Comparison of ENCODE assay signal across 10 cellular contexts in the genomic region with DNA sequence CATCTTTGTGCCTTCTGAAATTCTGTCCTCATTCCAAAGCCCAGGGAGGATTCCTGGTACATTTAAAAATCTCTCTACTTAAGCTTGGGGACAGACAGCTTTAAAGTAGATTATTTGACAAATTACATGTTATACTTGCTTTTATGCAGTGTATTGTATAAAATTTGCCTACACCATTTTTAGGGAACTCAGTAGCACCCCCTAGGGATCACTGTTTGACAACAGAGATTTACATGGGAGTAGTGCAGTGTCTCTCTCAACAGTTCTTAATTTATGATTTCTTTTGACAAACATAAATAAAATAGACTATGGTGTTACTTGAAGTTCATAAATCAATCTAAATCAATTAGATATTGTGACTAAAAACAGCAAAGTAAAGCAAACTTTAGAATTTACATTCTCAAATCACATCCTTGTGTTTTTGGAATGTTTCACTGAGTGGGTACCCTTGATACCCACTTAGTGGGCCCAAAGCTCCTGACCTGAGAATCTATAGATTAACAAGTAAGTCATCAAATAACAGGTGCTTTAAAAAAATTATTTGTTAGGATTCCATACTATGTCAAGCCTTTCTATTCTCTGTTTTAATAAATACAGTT.
DNase-seq lines count a peak whose midpoint lies in the region; ATAC-seq, FAIRE-seq and TF ChIP-seq lines count a peak whose summit lies in the region.
"Had no signal": no experiment of that assay in that cellular context is flagged by ENCODE, and none has a peak within 500 bp of the region (broad histone marks: within the 10 kb centered on the region; RNA-seq: fewer than 3 reads in every experiment).

No MANE protein-coding gene starts in this region.

- peak; percentile 80 for FAIRE-seq in D721Med (lab: Jason Lieb, UNC)

- intact Hi-C loops in right lobe of liver (cut with DNase I) = no loop called here

- H3K4me1 ChIP-seq in right lobe of liver = no peaks in the 10 kb centered on the region

- no peak for DNase-seq in D721Med (ENCODE audit: insufficient read length, low spot score)
- DNase-seq in WERI-Rb-1 = peak; percentile 31
- no peak for DNase-seq in right lobe of liver
- DNase-seq in NK-92 treated with Interleukin-12 subunit alpha and Interleukin-12 subunit beta, amount 100 ng/mL, for 24 hours (lab: John Stamatoyannopoulos, UW) = no peak
- DNase-seq: GOT3; stimulated activated CD4-positive, alpha-beta T cell treated with anti-CD3 and anti-CD28 coated beads, Interleukin-4, amount 100 ng/mL, for 1 hour had no signal

- no peak overlapping the region for H3K4me3 ChIP-seq in WERI-Rb-1 (ENCODE audit: low read depth, low read length)
- no peak overlapping the region for H3K4me3 ChIP-seq in right lobe of liver

- H3K9me3 ChIP-seq in WERI-Rb-1 (ENCODE audit: severe bottlenecking) = peaks cover 24% of the 10 kb centered on the region
- H3K9me3 ChIP-seq in right lobe of liver = no peaks in the 10 kb centered on the region

- TF ChIP-seq CTCF in D721Med (IDR thresholded peaks at IDR 0.05; ENCODE audit: insufficient read depth, missing control alignments) = peak; percentile 47
- TF ChIP-seq CTCF in WERI-Rb-1 (IDR thresholded peaks at IDR 0.05; ENCODE audit: low read depth, low read length) = peak; percentile 39; the same call in 1 of the 2 replicates
- peak; percentile 10 to 40 (median 21) for TF ChIP-seq CTCF in right lobe of liver (IDR thresholded peaks at IDR 0.05)

- no peak for TF ChIP-seq EP300 in Ishikawa (IDR thresholded peaks at IDR 0.05; ENCODE audit: borderline replicate concordance)

- H3K27ac ChIP-seq in WERI-Rb-1 (peak overlapping the region; percentile 88), right lobe of liver (no peak overlapping the region)

- TF ChIP-seq POLR2A in right lobe of liver (IDR thresholded peaks at IDR 0.05) = no peak

- H3K36me3 ChIP-seq in WERI-Rb-1 (no peaks in the 10 kb centered on the region; the same call in 1 of the 2 replicates), right lobe of liver (no peaks in the 10 kb centered on the region)

- H3K27me3 ChIP-seq in WERI-Rb-1 (ENCODE audit: insufficient read depth, low read depth, severe bottlenecking) = no peaks in the 10 kb centered on the region
- no peaks in the 10 kb centered on the region for H3K27me3 ChIP-seq in right lobe of liver

- ATAC-seq in right lobe of liver = no peak
- no peak for ATAC-seq in HG02870 (IDR thresholded peaks at IDR 0.05; ENCODE audit: unreplicated experiment)
- ATAC-seq in HG03108 (IDR thresholded peaks at IDR 0.05; ENCODE audit: unreplicated experiment) = no peak
- no peak for ATAC-seq in HG03460 (IDR thresholded peaks at IDR 0.05; ENCODE audit: unreplicated experiment)

- peak; percentile 38; the same call in 1 of the 2 replicates for TF ChIP-seq RAD21 in Ishikawa (IDR thresholded peaks at IDR 0.05; ENCODE audit: low read depth)

TF ChIP-seq in Ishikawa, 13 proteins besides CTCF, POLR2A, EP300 and RAD21:
- TF ChIP-seq, protein P1, sequence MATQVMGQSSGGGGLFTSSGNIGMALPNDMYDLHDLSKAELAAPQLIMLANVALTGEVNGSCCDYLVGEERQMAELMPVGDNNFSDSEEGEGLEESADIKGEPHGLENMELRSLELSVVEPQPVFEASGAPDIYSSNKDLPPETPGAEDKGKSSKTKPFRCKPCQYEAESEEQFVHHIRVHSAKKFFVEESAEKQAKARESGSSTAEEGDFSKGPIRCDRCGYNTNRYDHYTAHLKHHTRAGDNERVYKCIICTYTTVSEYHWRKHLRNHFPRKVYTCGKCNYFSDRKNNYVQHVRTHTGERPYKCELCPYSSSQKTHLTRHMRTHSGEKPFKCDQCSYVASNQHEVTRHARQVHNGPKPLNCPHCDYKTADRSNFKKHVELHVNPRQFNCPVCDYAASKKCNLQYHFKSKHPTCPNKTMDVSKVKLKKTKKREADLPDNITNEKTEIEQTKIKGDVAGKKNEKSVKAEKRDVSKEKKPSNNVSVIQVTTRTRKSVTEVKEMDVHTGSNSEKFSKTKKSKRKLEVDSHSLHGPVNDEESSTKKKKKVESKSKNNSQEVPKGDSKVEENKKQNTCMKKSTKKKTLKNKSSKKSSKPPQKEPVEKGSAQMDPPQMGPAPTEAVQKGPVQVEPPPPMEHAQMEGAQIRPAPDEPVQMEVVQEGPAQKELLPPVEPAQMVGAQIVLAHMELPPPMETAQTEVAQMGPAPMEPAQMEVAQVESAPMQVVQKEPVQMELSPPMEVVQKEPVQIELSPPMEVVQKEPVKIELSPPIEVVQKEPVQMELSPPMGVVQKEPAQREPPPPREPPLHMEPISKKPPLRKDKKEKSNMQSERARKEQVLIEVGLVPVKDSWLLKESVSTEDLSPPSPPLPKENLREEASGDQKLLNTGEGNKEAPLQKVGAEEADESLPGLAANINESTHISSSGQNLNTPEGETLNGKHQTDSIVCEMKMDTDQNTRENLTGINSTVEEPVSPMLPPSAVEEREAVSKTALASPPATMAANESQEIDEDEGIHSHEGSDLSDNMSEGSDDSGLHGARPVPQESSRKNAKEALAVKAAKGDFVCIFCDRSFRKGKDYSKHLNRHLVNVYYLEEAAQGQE (IDR thresholded peaks at IDR 0.05; ENCODE audit: low read depth) = no peak
- no peak for TF ChIP-seq NFIC (IDR thresholded peaks at IDR 0.05)
- TF ChIP-seq YY1 (IDR thresholded peaks at IDR 0.05; ENCODE audit: low read depth) = no peak
- no peak for TF ChIP-seq ZBTB7A (IDR thresholded peaks at IDR 0.05; ENCODE audit: low read depth)
- TF ChIP-seq EGR1 (IDR thresholded peaks at IDR 0.05) = no peak
- no peak for TF ChIP-seq TCF12 (IDR thresholded peaks at IDR 0.05; ENCODE audit: low read depth)
- no peak for TF ChIP-seq FOXM1 (IDR thresholded peaks at IDR 0.05; ENCODE audit: borderline replicate concordance, low read depth)
- TF ChIP-seq TAF1 (IDR thresholded peaks at IDR 0.05; ENCODE audit: low read depth) = no peak
- no peak for TF ChIP-seq CEBPB (IDR thresholded peaks at IDR 0.05)
- TF ChIP-seq MAX (IDR thresholded peaks at IDR 0.05) = no peak
- TF ChIP-seq, protein P2, sequence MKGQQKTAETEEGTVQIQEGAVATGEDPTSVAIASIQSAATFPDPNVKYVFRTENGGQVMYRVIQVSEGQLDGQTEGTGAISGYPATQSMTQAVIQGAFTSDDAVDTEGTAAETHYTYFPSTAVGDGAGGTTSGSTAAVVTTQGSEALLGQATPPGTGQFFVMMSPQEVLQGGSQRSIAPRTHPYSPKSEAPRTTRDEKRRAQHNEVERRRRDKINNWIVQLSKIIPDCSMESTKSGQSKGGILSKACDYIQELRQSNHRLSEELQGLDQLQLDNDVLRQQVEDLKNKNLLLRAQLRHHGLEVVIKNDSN (IDR thresholded peaks at IDR 0.05) = no peak
- TF ChIP-seq CREB1 (IDR thresholded peaks at IDR 0.05; ENCODE audit: low read depth) = no peak
- no peak for TF ChIP-seq TEAD4 (IDR thresholded peaks at IDR 0.05)
